Comparison of ENCODE assay signal across 10 cellular contexts in the genomic region with DNA sequence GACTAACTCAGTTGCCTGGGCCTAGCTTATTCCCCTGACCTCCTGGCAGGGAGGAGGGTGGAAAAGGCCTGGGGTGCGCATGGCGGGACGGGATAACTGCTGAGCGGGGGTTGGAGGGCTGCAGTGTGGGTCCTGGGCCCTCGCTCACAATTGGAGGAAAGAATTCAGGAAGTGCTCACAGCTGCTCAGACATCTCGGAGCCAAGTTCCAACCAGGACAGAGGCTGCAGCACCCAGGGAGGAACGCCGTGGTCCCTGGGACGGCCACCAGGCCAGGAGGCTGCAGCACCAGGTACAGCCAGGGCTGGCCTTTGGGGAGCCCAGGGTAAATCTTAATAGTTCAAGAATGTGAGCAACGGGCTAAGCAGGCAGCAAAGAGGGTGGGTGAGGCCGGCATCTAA. TPM values are rescaled to one million over a fixed set of nuclear protein-coding genes. Genes with fewer than 3 reads are reported as not detected.
DNase-seq lines count a peak whose midpoint lies in the region; ATAC-seq, FAIRE-seq and TF ChIP-seq lines count a peak whose summit lies in the region.
"Had no signal": no experiment of that assay in that cellular context is flagged by ENCODE, and none has a peak within 500 bp of the region (broad histone marks: within the 10 kb centered on the region; RNA-seq: fewer than 3 reads in every experiment).

A gene with protein sequence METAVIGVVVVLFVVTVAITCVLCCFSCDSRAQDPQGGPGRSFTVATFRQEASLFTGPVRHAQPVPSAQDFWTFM (plus strand): TSS at position 217 of the 400 bp plus-strand sequence. CDS start 974 bp downstream, outside the sequence.

- peak within 1 kb of the TSS; percentile 66 for H2AK5ac ChIP-seq in neuronal stem cell (ENCODE audit: low read depth, low read length)

- H3K9ac ChIP-seq in NT2/D1 (ENCODE audit: insufficient read length, low read depth), result peak within 1 kb of the TSS; percentile 61
- H3K9ac ChIP-seq in endothelial cell of umbilical vein (replicated peaks; ENCODE audit: extremely low read depth, insufficient read depth, low read length), result peak within 1 kb of the TSS; percentile 77
- H3K9ac ChIP-seq in neuronal stem cell (ENCODE audit: low read depth, low read length, poor library complexity), result no peak within 1 kb of the TSS

- H3K18ac ChIP-seq in neuronal stem cell (ENCODE audit: low read length), result peak within 1 kb of the TSS; percentile 91

- BruUV-seq in endothelial cell of umbilical vein (replicated peaks; lab: Mats Ljungman, UMichigan), result no TSS peak

- H3K4me2 ChIP-seq in A549 (peak within 1 kb of the TSS; percentile 68), endothelial cell of umbilical vein (ENCODE audit: insufficient read depth, low read length) (peak within 1 kb of the TSS; percentile 63), neuronal stem cell (ENCODE audit: insufficient read depth, low read length, poor library complexity, severe bottlenecking) (no peak within 1 kb of the TSS)

- H3K4me1 ChIP-seq in A549, result peaks cover 56% of the 10 kb centered on the region
- peaks cover 46% of the 10 kb centered on the region for H3K4me1 ChIP-seq in NT2/D1 (ENCODE audit: insufficient read depth, insufficient read length)
- H3K4me1 ChIP-seq in endothelial cell of umbilical vein (ENCODE audit: control insufficient read depth, extremely low read depth, insufficient read depth, low read length), result peaks cover 82% of the 10 kb centered on the region
- peaks cover 23 to 51% of the 10 kb centered on the region in 2 donors for H3K4me1 ChIP-seq in neuronal stem cell (ENCODE audit: control insufficient read depth in 2 of 2, insufficient read depth in 1 of 2, low read depth in 1 of 2, low read length in 2 of 2)

- ATAC-seq in A549 (no peak), HG03565 (IDR thresholded peaks at IDR 0.05; ENCODE audit: unreplicated experiment) (no peak)

- peak within 1 kb of the TSS; percentile 98 for H2BK12ac ChIP-seq in neuronal stem cell (ENCODE audit: low read length)

- H3K27ac ChIP-seq in A549 (peak within 1 kb of the TSS; percentile 93 to 99), endothelial cell of umbilical vein (ENCODE audit: insufficient read depth, low read depth, low read length) (peak within 1 kb of the TSS; percentile 94), neuronal stem cell (replicated peaks; ENCODE audit: low read length) (peak within 1 kb of the TSS; percentile 88)

- H4K91ac ChIP-seq in neuronal stem cell (ENCODE audit: low read depth, low read length, poor library complexity), result peak within 1 kb of the TSS; percentile 97

- no peaks in the 10 kb centered on the region for H3K79me1 ChIP-seq in neuronal stem cell (ENCODE audit: low read depth, low read length)

- TF ChIP-seq CTCF in A549 (IDR thresholded peaks at IDR 0.05) (no peak), endothelial cell of umbilical vein (IDR thresholded peaks at IDR 0.05; ENCODE audit: extremely low read depth in 1 of 2, insufficient read depth in 1 of 2, low read depth in 1 of 2, low read length in 2 of 2) (no peak)

- intact Hi-C loops in endothelial cell of umbilical vein (cut with micrococcal nuclease), result loop anchor here (2.0 to 5.0 kb wide), 3 partner anchors 98 to 252 kb away; a partner anchor contains a TSS

- H4K20me1 ChIP-seq in endothelial cell of umbilical vein (replicated peaks; ENCODE audit: control insufficient read depth, extremely low read depth, insufficient read depth, low read length), result no peaks in the 10 kb centered on the region

- no peak for TF ChIP-seq RAD21 in A549 (conservative IDR thresholded peaks at IDR 0.05 in 1 of 2, IDR thresholded peaks at IDR 0.05 in 1 of 2)

- peak within 1 kb of the TSS; percentile 54 for H3K4ac ChIP-seq in neuronal stem cell (ENCODE audit: low read length)

- no peaks in the 10 kb centered on the region for H3K9me1 ChIP-seq in endothelial cell of umbilical vein (replicated peaks; ENCODE audit: control insufficient read depth, extremely low read depth, insufficient read depth, low read length)

- H4K8ac ChIP-seq in neuronal stem cell (ENCODE audit: low read depth, low read length), result no peak within 1 kb of the TSS

- peak within 1 kb of the TSS; percentile 8 for H3K23ac ChIP-seq in neuronal stem cell (ENCODE audit: low read depth, low read length, poor library complexity)

- peak within 1 kb of the TSS; percentile 87 for H2BK5ac ChIP-seq in neuronal stem cell (ENCODE audit: low read length)

- H2BK15ac ChIP-seq in neuronal stem cell (ENCODE audit: low read length), result peak within 1 kb of the TSS; percentile 95

- H3K36me3 ChIP-seq in NT2/D1 (ENCODE audit: insufficient read depth, insufficient read length, low read length), result no peaks in the 10 kb centered on the region
- H3K36me3 ChIP-seq in endothelial cell of umbilical vein (ENCODE audit: control insufficient read depth in 2 of 2, extremely low read depth in 1 of 2, insufficient read depth in 2 of 2, low read length in 2 of 2), result no peaks in the 10 kb centered on the region
- no peaks in the 10 kb centered on the region for H3K36me3 ChIP-seq in neuronal stem cell (replicated peaks in 1 of 2; ENCODE audit: control insufficient read depth in 2 of 2, insufficient read depth in 2 of 2, low read length in 2 of 2)

- WGBS in A549 (ENCODE audit: missing lambda C conversion rate), result 84% methylated on average over 11 of the region's 11 CpGs
- no CpG with 5 or more reads among the region's 11 CpGs for WGBS in neuronal stem cell (ENCODE audit: extremely low coverage in 2 of 2, insufficient read length in 2 of 2, insufficient replicate concordance in 1 of 2), 2 donors

- H2BK120ac ChIP-seq in neuronal stem cell (ENCODE audit: low read depth, low read length), result peak within 1 kb of the TSS; percentile 69

- peaks cover 39% of the 10 kb centered on the region for H3K79me2 ChIP-seq in endothelial cell of umbilical vein (ENCODE audit: control insufficient read depth, insufficient read depth, low read length)

- no peak for TF ChIP-seq EP300 in A549 (IDR thresholded peaks at IDR 0.05)

- peak within 1 kb of the TSS; percentile 12; the same call in 1 of the 3 replicates for H3K4me3 ChIP-seq in A549
- peak within 1 kb of the TSS; percentile 6 for H3K4me3 ChIP-seq in NT2/D1 (ENCODE audit: insufficient read length, low read depth)
- peak within 1 kb of the TSS in 2 of 3 experiments; percentile 9 to 53 for H3K4me3 ChIP-seq in endothelial cell of umbilical vein (replicated peaks in 1 of 3; ENCODE audit: insufficient read depth in 1 of 3, low read depth in 1 of 3, low read length in 3 of 3)
- peak within 1 kb of the TSS in 1 of 2 donors; percentile 17 for H3K4me3 ChIP-seq in neuronal stem cell (ENCODE audit: low read length in 2 of 2)

- DNase-seq in A549 (ENCODE audit: low read depth in 1 of 2, low spot score in 1 of 2), result no peak
- DNase-seq in NT2/D1 (ENCODE audit: low read depth, low spot score), result no peak
- DNase-seq in endothelial cell of umbilical vein (ENCODE audit: low read depth, low spot score), result peak; percentile 55
- no peak for DNase-seq in neuronal stem cell (ENCODE audit: low spot score)
- DNase-seq in NCI-H69 (lab: John Stamatoyannopoulos, UW), result no peak
- DNase-seq in NCI-H2227 treated with DMSO at 0.1 percent for 48 hours (lab: John Stamatoyannopoulos, UW), result no peak
- DNase-seq in 8988T, result no peak
- DNase-seq: NCI-H1930 had no signal

- CTCF ChIA-PET in A549 (lab: Yijun Ruan, JAX), result interaction anchor here (0.6 to 13.7 kb wide), 10 partner anchors 11 to 326 kb away, joined by 3 to 243 read pairs (median 4); a partner anchor contains a TSS
- CTCF ChIA-PET in endothelial cell of umbilical vein (lab: Charles Lee), result interaction anchor here (0.8 to 6.4 kb wide), 7 partner anchors 27 to 119 kb away, joined by 3 to 46 read pairs (median 5); no protein-coding TSS in a partner anchor

- peak within 1 kb of the TSS; percentile 12 for H2AFZ ChIP-seq in endothelial cell of umbilical vein (ENCODE audit: low read depth, low read length)
- H2AFZ ChIP-seq in neuronal stem cell (ENCODE audit: low read length), result peak within 1 kb of the TSS; percentile 87

- peak within 1 kb of the TSS; percentile 64 for H3K14ac ChIP-seq in neuronal stem cell (ENCODE audit: low read length)

- POLR2A ChIA-PET in A549 (lab: Yijun Ruan, JAX) (no interaction called here), endothelial cell of umbilical vein (lab: Charles Lee) (no interaction called here)

- H3K9me3 ChIP-seq in A549 (no peaks in the 10 kb centered on the region), NT2/D1 (ENCODE audit: insufficient read depth, low read length) (no peaks in the 10 kb centered on the region), endothelial cell of umbilical vein (replicated peaks; ENCODE audit: control insufficient read depth, insufficient read depth, low read length) (no peaks in the 10 kb centered on the region), neuronal stem cell (replicated peaks in 1 of 2; ENCODE audit: control insufficient read depth in 2 of 2, insufficient read depth in 1 of 2, low read depth in 1 of 2, low read length in 2 of 2) (no peaks in the 10 kb centered on the region)

- FAIRE-seq in A549 (lab: Jason Lieb, UNC) (no peak), endothelial cell of umbilical vein (lab: Jason Lieb, UNC) (peak; percentile 15)

- TF ChIP-seq POLR2A in A549 (IDR thresholded peaks at IDR 0.05; ENCODE audit: low read length) (no peak), endothelial cell of umbilical vein (IDR thresholded peaks at IDR 0.05; ENCODE audit: low read depth, low read length) (peak; percentile 60)

- H3K27me3 ChIP-seq in NT2/D1 (ENCODE audit: insufficient read depth, insufficient read length), result no peaks in the 10 kb centered on the region
- no peaks in the 10 kb centered on the region for H3K27me3 ChIP-seq in endothelial cell of umbilical vein (ENCODE audit: control insufficient read depth in 2 of 2, insufficient read depth in 2 of 2, low read length in 2 of 2)
- no peaks in the 10 kb centered on the region for H3K27me3 ChIP-seq in neuronal stem cell (ENCODE audit: control insufficient read depth in 3 of 3, insufficient read depth in 3 of 3, low read depth in 1 of 3, low read length in 3 of 3)

- dilution Hi-C loops in endothelial cell of umbilical vein (cut with MboI; ENCODE audit: extremely low pct_ligation_motif_present, low sequenced_read_pairs), result no loop called here

RNA-seq across cellular contexts. Expression of the gene that starts here (rescaled TPM):
- polyA plus RNA-seq in A549 (2011; rRNA removed), result 0.05 TPM in 1 of 2 replicates, not detected in the other
- polyA plus RNA-seq in A549 (2012; cell fraction: cytosol; rRNA removed), result 0.03 and 0.04 TPM in 2 replicates
- polyA plus RNA-seq in A549 (2012; cell fraction: nucleus; rRNA removed), result 0.05 and 0.10 TPM in 2 replicates
- polyA plus RNA-seq in A549 (2017; fragmentation: RNase III; extraction: RNeasy Plus Mini Kit Qiagen cat#74134 plus additional on column Dnase treatment), result not detected in 3 replicates
- polyA minus RNA-seq in A549 (2011; rRNA and poly(A)+ RNA removed), result not detected in 2 replicates
- total RNA-seq in endothelial cell of umbilical vein, result 13.0 and 24.8 TPM in 2 replicates
- polyA plus RNA-seq in endothelial cell of umbilical vein, result 20.8 and 23.0 TPM in 2 replicates
- 15.2 and 16.0 TPM in 2 replicates for polyA plus RNA-seq in endothelial cell of umbilical vein (2011; cell fraction: cytosol; rRNA removed)
- polyA plus RNA-seq in endothelial cell of umbilical vein (2011; cell fraction: nucleus; rRNA removed), result 10.6 and 11.8 TPM in 2 replicates
- polyA plus RNA-seq in endothelial cell of umbilical vein (2012), result 14.3 and 25.3 TPM in 2 replicates
- 19.9 and 21.2 TPM in 2 replicates for polyA minus RNA-seq in endothelial cell of umbilical vein
- polyA minus RNA-seq in endothelial cell of umbilical vein (2011; cell fraction: cytosol; rRNA and poly(A)+ RNA removed), result not detected
- polyA minus RNA-seq in endothelial cell of umbilical vein (2011; cell fraction: nucleus; rRNA and poly(A)+ RNA removed), result 12.7 and 15.8 TPM in 2 replicates
- polyA plus RNA-seq in neuronal stem cell (2013, experiment 1 of 2), result 0.11 TPM
- 0.15 TPM for polyA plus RNA-seq in neuronal stem cell (2013, experiment 2 of 2)
- total RNA-seq: myocyte had no signal

Comparison
In these comparisons a context has a peak if more than half of its experiments do, and no peak if none do; other contexts are left out.
1. RNA of the gene that starts here (polyA plus RNA-seq): 10.6 to 25.3 TPM in endothelial cell of umbilical vein; 0.03 to 0.10 TPM in A549; every median in the first group is over 10 times any median in the second.
2. Peak in every context shown above with its lines, with median percentiles within 50 percentile points of each other: H3K27ac ChIP-seq.